Comparison of ENCODE assay signal across 1 cellular context in the genomic region with DNA sequence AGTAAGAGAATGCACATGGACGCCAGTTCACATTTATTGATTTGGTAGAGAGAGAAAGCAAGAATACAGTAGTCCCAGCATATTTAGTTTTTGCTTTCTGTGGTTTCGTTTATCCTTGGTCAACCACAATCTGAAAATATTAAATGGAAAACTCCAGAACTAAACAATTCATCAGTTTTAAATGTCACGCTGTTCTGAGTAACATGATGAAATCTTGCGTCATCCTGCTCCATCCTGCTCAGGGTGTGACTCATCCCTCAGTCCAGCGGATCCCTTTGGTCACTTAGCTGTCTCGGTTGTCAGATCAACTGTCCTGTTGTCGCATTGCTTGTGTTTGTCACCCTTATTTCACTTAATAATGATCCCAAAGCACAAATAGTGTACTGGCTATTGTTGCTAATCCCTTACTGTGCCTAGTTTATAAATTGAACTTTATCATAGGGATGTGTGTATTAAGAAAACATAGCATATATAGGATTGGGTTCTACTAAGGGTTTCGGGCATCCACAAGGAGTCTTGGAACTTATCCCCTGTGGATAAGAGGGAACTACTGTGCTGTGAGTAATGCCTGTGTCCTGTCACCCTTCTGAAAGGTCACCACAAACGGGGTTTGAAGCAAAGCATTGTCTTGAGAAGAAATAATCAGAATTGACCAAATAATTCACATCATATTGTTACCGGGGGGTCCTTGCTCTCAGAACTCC.
TF ChIP-seq lines count a peak whose summit lies in the region.

No MANE protein-coding gene starts in this region.

TF ChIP-seq in K562, 482 proteins besides CTCF, POLR2A, EP300 and RAD21 (continued from another document and continues in another):
- TF ChIP-seq E2F5 (CRISPR knock-in tag; IDR thresholded peaks at IDR 0.05), result no peak
- TF ChIP-seq, protein P1, sequence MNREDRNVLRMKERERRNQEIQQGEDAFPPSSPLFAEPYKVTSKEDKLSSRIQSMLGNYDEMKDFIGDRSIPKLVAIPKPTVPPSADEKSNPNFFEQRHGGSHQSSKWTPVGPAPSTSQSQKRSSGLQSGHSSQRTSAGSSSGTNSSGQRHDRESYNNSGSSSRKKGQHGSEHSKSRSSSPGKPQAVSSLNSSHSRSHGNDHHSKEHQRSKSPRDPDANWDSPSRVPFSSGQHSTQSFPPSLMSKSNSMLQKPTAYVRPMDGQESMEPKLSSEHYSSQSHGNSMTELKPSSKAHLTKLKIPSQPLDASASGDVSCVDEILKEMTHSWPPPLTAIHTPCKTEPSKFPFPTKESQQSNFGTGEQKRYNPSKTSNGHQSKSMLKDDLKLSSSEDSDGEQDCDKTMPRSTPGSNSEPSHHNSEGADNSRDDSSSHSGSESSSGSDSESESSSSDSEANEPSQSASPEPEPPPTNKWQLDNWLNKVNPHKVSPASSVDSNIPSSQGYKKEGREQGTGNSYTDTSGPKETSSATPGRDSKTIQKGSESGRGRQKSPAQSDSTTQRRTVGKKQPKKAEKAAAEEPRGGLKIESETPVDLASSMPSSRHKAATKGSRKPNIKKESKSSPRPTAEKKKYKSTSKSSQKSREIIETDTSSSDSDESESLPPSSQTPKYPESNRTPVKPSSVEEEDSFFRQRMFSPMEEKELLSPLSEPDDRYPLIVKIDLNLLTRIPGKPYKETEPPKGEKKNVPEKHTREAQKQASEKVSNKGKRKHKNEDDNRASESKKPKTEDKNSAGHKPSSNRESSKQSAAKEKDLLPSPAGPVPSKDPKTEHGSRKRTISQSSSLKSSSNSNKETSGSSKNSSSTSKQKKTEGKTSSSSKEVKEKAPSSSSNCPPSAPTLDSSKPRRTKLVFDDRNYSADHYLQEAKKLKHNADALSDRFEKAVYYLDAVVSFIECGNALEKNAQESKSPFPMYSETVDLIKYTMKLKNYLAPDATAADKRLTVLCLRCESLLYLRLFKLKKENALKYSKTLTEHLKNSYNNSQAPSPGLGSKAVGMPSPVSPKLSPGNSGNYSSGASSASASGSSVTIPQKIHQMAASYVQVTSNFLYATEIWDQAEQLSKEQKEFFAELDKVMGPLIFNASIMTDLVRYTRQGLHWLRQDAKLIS (CRISPR knock-in tag; IDR thresholded peaks at IDR 0.05), result no peak
- TF ChIP-seq EP400 (IDR thresholded peaks at IDR 0.05), result peak; percentile 90
- no peak for TF ChIP-seq RNF2 (IDR thresholded peaks at IDR 0.05)
- no peak for TF ChIP-seq KLF13 (tag; IDR thresholded peaks at IDR 0.05; ENCODE audit: borderline replicate concordance, low read depth)
- TF ChIP-seq GTF2F1 (IDR thresholded peaks at IDR 0.05; ENCODE audit: low read depth, low read length), result no peak
- no peak for TF ChIP-seq ZBTB40 (IDR thresholded peaks at IDR 0.05)
- no peak for TF ChIP-seq ZBTB40 (CRISPR knock-in tag; IDR thresholded peaks at IDR 0.05)
- no peak for TF ChIP-seq ELF1 (tag; IDR thresholded peaks at IDR 0.05)
- no peak for TF ChIP-seq GATA2 (CRISPR knock-in tag; IDR thresholded peaks at IDR 0.05)
- TF ChIP-seq GMEB1 (CRISPR knock-in tag; IDR thresholded peaks at IDR 0.05), result no peak
- TF ChIP-seq ZNF174 (CRISPR knock-in tag; IDR thresholded peaks at IDR 0.05), result no peak
- TF ChIP-seq ZNF23 (CRISPR knock-in tag; IDR thresholded peaks at IDR 0.05), result no peak
- TF ChIP-seq TRIM24 (IDR thresholded peaks at IDR 0.05), result peak; percentile 98 to 99
- TF ChIP-seq SMAD4 (CRISPR knock-in tag; conservative IDR thresholded peaks at IDR 0.05), result peak; percentile 62
- no peak for TF ChIP-seq NCOA2 (IDR thresholded peaks at IDR 0.05; ENCODE audit: partially characterized antibody in 2 of 2)
- TF ChIP-seq PTBP1 (IDR thresholded peaks at IDR 0.05; ENCODE audit: low read depth, low read length), result no peak
- TF ChIP-seq FOXM1 (IDR thresholded peaks at IDR 0.05; ENCODE audit: low read depth), result no peak
- TF ChIP-seq FOXM1 (CRISPR knock-in tag; IDR thresholded peaks at IDR 0.05; ENCODE audit: low read depth), result no peak
- 0 out of 2 replicates have a peak, but pooled peaks have one; percentile 43 for TF ChIP-seq ZNF592 (IDR thresholded peaks at IDR 0.05)
- TF ChIP-seq PCBP1 (IDR thresholded peaks at IDR 0.05; ENCODE audit: low read depth, low read length, poor library complexity, severe bottlenecking), result no peak
- no peak for TF ChIP-seq ETS1 (conservative IDR thresholded peaks at IDR 0.05; ENCODE audit: control insufficient read depth, low read depth, low read length)
- TF ChIP-seq SP2 (IDR thresholded peaks at IDR 0.05; ENCODE audit: extremely low read depth, low read depth, low read length, poor library complexity, severe bottlenecking), result no peak
- no peak for TF ChIP-seq SMAD3 (CRISPR knock-in tag; conservative IDR thresholded peaks at IDR 0.05)
- TF ChIP-seq ZBTB7A (IDR thresholded peaks at IDR 0.05; ENCODE audit: borderline replicate concordance, control insufficient read depth, low read depth, low read length), result no peak
- no peak for TF ChIP-seq PBX2 (CRISPR knock-in tag; IDR thresholded peaks at IDR 0.05; ENCODE audit: low read depth)
- TF ChIP-seq PBX2 (tag; conservative IDR thresholded peaks at IDR 0.05; ENCODE audit: low read depth), result peak; percentile 38; the same call in 1 of the 2 replicates
- no peak for TF ChIP-seq CBFB (CRISPR knock-in tag; IDR thresholded peaks at IDR 0.05)
